In the genomic region with DNA sequence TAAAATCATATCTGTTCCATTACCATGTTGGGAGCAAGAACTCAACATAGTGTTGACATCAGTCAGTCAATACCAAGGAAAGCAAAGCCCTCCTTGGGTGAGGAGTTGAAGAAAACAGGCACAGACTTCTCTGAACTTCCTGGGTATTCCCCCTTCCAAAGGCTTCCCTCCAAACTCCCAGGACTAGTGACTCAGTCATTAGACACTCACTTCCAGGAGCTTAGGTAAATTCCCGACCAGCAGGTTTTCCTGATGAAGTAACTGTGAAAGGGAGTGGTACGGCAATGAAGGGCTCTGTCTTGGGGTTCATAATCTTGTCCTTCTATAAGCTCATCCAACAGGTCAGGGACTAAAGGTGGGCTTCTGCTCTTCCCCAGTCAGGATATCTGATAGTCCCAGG, we compare ENCODE assay signal across 15 cellular contexts.
DNase-seq lines count a peak whose midpoint lies in the region; FAIRE-seq and TF ChIP-seq lines count a peak whose summit lies in the region.
"Had no signal": no experiment of that assay in that cellular context is flagged by ENCODE, and none has a peak within 500 bp of the region (broad histone marks: within the 10 kb centered on the region; RNA-seq: fewer than 3 reads in every experiment).

No MANE protein-coding gene starts in this region.

- CTCF ChIA-PET in activated naive CD4-positive, alpha-beta T cell treated with anti-CD3 and anti-CD28 coated beads for 36 hours (lab: Charles Lee), result interaction anchor here (0.6 kb wide), 1 partner anchor 84 kb away, joined by 3 read pairs; no protein-coding TSS in a partner anchor

- no peaks in the 10 kb centered on the region for H3K27me3 ChIP-seq in kidney epithelial cell (ENCODE audit: control insufficient read depth, insufficient read depth, low read length)
- H3K27me3 ChIP-seq: esophagus muscularis mucosa, SJCRH30 had no signal

- intact Hi-C loops in activated naive CD4-positive, alpha-beta T cell treated with anti-CD3 and anti-CD28 coated beads for 36 hours (cut with micrococcal nuclease), result no loop called here
- intact Hi-C loops in kidney (cut with DNase I), result no loop called here

- no peak overlapping the region for H3K9ac ChIP-seq in kidney (ENCODE audit: low read length in 2 of 2)

- H3K36me3 ChIP-seq in kidney epithelial cell (ENCODE audit: control insufficient read depth, insufficient read depth, low read length) (no peaks in the 10 kb centered on the region), kidney (ENCODE audit: control insufficient read depth in 1 of 2, insufficient read depth in 2 of 2, low read length in 2 of 2) (no peaks in the 10 kb centered on the region)
- H3K36me3 ChIP-seq: esophagus muscularis mucosa had no signal

- H3K4me3 ChIP-seq in AG10803 (ENCODE audit: low read length), result no peak overlapping the region
- no peak overlapping the region for H3K4me3 ChIP-seq in choroid plexus epithelial cell (ENCODE audit: low read depth, low read length)
- H3K4me3 ChIP-seq in kidney epithelial cell (ENCODE audit: low read depth, low read length), result no peak overlapping the region
- H3K4me3 ChIP-seq in kidney (ENCODE audit: low read length in 2 of 2), result no peak overlapping the region
- H3K4me3 ChIP-seq: esophagus muscularis mucosa, GM12878, SJCRH30 had no signal

- peaks cover 6% of the 10 kb centered on the region for H3K4me1 Mint-ChIP-seq in activated naive CD4-positive, alpha-beta T cell treated with anti-CD3 and anti-CD28 coated beads for 36 hours (ENCODE audit: low read depth)

- TF ChIP-seq CTCF in AG10803 (conservative IDR thresholded peaks at IDR 0.05; ENCODE audit: low read length) (no peak), choroid plexus epithelial cell (conservative IDR thresholded peaks at IDR 0.05; ENCODE audit: low read depth, low read length) (no peak), kidney epithelial cell (IDR thresholded peaks at IDR 0.05; ENCODE audit: insufficient read depth, low read length, poor library complexity, severe bottlenecking) (no peak), kidney (IDR thresholded peaks at IDR 0.05; ENCODE audit: borderline replicate concordance, extremely low read depth, insufficient read depth) (no peak)

- DNase-seq in AG10803 (ENCODE audit: low read depth), result peak; percentile 6
- peak; percentile 14 for DNase-seq in HTR-8/SVneo (ENCODE audit: insufficient read length, low spot score)
- peak; percentile 21 for DNase-seq in choroid plexus epithelial cell (ENCODE audit: low read depth)
- DNase-seq in kidney epithelial cell (ENCODE audit: low read depth), result peak; percentile 73
- no peak for DNase-seq in NCI-H1092 (lab: John Stamatoyannopoulos, UW)
- no peak for DNase-seq in NCI-H2107 treated with DMSO at 0.1 percent for 48 hours (lab: John Stamatoyannopoulos, UW; ENCODE audit: unreplicated experiment)
- no peak for DNase-seq in activated naive CD4-positive, alpha-beta T cell treated with anti-CD3 and anti-CD28 coated beads for 36 hours
- no peak for DNase-seq in kidney
- DNase-seq: NCI-H2081; NCI-H82; SJCRH30; stimulated activated CD4-positive, alpha-beta T cell treated with anti-CD3 and anti-CD28 coated beads, Interleukin-1b, Interleukin-23, amount 100 ng/mL, for 48 hours; stimulated activated CD8-positive, alpha-beta memory T cell treated with anti-CD3 and anti-CD28 coated beads, Interleukin-4, amount 100 ng/mL, for 48 hours had no signal

- no peaks in the 10 kb centered on the region for H3K27me3 Mint-ChIP-seq in activated naive CD4-positive, alpha-beta T cell treated with anti-CD3 and anti-CD28 coated beads for 36 hours (ENCODE audit: low read depth)

- H3K4me3 Mint-ChIP-seq in activated naive CD4-positive, alpha-beta T cell treated with anti-CD3 and anti-CD28 coated beads for 36 hours, result no peak overlapping the region

- H3K9me3 ChIP-seq in kidney (ENCODE audit: control insufficient read depth in 1 of 2, low read length in 2 of 2), result no peaks in the 10 kb centered on the region
- H3K9me3 ChIP-seq: esophagus muscularis mucosa had no signal

- no peaks in the 10 kb centered on the region for H3K36me3 Mint-ChIP-seq in activated naive CD4-positive, alpha-beta T cell treated with anti-CD3 and anti-CD28 coated beads for 36 hours (ENCODE audit: low read depth)

- no peaks in the 10 kb centered on the region for H3K4me1 ChIP-seq in kidney (ENCODE audit: control insufficient read depth in 1 of 2, insufficient read depth in 1 of 2, low read depth in 1 of 2, low read length in 2 of 2)
- H3K4me1 ChIP-seq: esophagus muscularis mucosa, SJCRH30 had no signal

- no peak overlapping the region for H3K27ac ChIP-seq in kidney (ENCODE audit: low read depth in 2 of 2, low read length in 2 of 2)
- H3K27ac ChIP-seq: esophagus muscularis mucosa, SJCRH30 had no signal

- H3K9me3 Mint-ChIP-seq in activated naive CD4-positive, alpha-beta T cell treated with anti-CD3 and anti-CD28 coated beads for 36 hours, result no peaks in the 10 kb centered on the region

- FAIRE-seq in HTR-8/SVneo (lab: Jason Lieb, UNC) (peak; percentile 31), kidney (lab: Jason Lieb, UNC) (no peak)
- FAIRE-seq: GM12878 had no signal

- no peak overlapping the region for H3K27ac Mint-ChIP-seq in activated naive CD4-positive, alpha-beta T cell treated with anti-CD3 and anti-CD28 coated beads for 36 hours

Comparison
In these comparisons a context has a peak if more than half of its experiments do, and no peak if none do; other contexts are left out.
1. DNase-seq: peak in AG10803 (single experiment), HTR-8/SVneo (single experiment), choroid plexus epithelial cell (single experiment) and kidney epithelial cell (single experiment); none in NCI-H1092 (single experiment), NCI-H2107 treated with DMSO at 0.1 percent for 48 hours (single experiment), activated naive CD4-positive, alpha-beta T cell treated with anti-CD3 and anti-CD28 coated beads for 36 hours (single experiment) and kidney (single experiment).